14 cellular contexts compared by ENCODE assay signal in the genomic region with DNA sequence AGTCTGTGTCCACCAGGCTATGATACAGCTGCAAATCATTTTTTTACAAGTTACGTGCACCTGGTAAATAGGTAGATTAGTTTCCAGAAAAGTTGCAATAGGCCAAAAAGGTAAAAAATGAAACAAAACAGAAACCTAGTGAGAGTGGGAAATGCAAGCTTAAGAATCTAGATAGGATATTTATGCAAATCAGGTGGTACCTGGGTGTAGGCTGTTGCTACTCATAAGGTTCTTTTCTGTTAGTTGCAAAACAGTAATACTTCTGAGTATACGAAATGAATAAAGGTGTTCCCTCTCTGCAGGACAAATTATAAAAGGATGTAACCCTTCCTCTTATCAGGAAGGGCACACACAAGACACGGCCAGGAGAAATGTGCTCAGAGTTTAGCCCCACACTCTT.
DNase-seq lines count a peak whose midpoint lies in the region; ATAC-seq and TF ChIP-seq lines count a peak whose summit lies in the region.
"Had no signal": no experiment of that assay in that cellular context is flagged by ENCODE, and none has a peak within 500 bp of the region (broad histone marks: within the 10 kb centered on the region; RNA-seq: fewer than 3 reads in every experiment).

No MANE protein-coding gene starts in this region.

- H3K9ac ChIP-seq in iPS-18a (ENCODE audit: low read length): no peak overlapping the region

- ATAC-seq in GM19023 (IDR thresholded peaks at IDR 0.05; ENCODE audit: unreplicated experiment) (peak; percentile 74), GM21723 (IDR thresholded peaks at IDR 0.05; ENCODE audit: unreplicated experiment) (peak; percentile 78), HG03108 (IDR thresholded peaks at IDR 0.05; ENCODE audit: unreplicated experiment) (peak; percentile 52), foreskin keratinocyte (no peak)

- no peak for DNase-seq in foreskin keratinocyte
- no peak for DNase-seq in activated effector memory CD4-positive, alpha-beta T cell treated with anti-CD3 and anti-CD28 coated beads, Interleukin-2, amount 50 U/mL, for 16 hours
- DNase-seq in NCI-H748 treated with DMSO at 0.1 percent for 48 hours (lab: John Stamatoyannopoulos, UW): no peak
- DNase-seq: adrenal gland, colonic mucosa had no signal

- peaks cover 23% of the 10 kb centered on the region for H3K4me1 ChIP-seq in iPS-18a (ENCODE audit: control insufficient read depth, low read depth, low read length)
- no peaks in the 10 kb centered on the region for H3K4me1 ChIP-seq in foreskin keratinocyte
- H3K4me1 ChIP-seq: colonic mucosa, SJSA1 had no signal

- H3K27ac ChIP-seq in iPS-18a (ENCODE audit: low read length): no peak overlapping the region
- H3K27ac ChIP-seq in foreskin keratinocyte: no peak overlapping the region
- H3K27ac ChIP-seq: adrenal gland, colonic mucosa, HL-60, neutrophil, SJSA1, thoracic aorta, VCaP had no signal

- H3K4me3 ChIP-seq in iPS-18a (ENCODE audit: low read length): peak overlapping the region; percentile 6
- H3K4me3 ChIP-seq: adrenal gland, colonic mucosa, SJSA1, thoracic aorta had no signal

- no peak for TF ChIP-seq CTCF in foreskin keratinocyte (conservative IDR thresholded peaks at IDR 0.05)

- H3K9me3 ChIP-seq in iPS-18a (ENCODE audit: control insufficient read depth, low read depth, low read length): peaks cover 10% of the 10 kb centered on the region
- H3K9me3 ChIP-seq: adrenal gland, colonic mucosa, SJSA1 had no signal

- no peaks in the 10 kb centered on the region for H3K27me3 ChIP-seq in iPS-18a (ENCODE audit: control insufficient read depth, insufficient read depth, low read length)
- H3K27me3 ChIP-seq in foreskin keratinocyte: no peaks in the 10 kb centered on the region
- H3K27me3 ChIP-seq: adrenal gland, colonic mucosa, neutrophil, SJSA1 had no signal

- H3K36me3 ChIP-seq in iPS-18a (ENCODE audit: control insufficient read depth, low read depth, low read length): peaks cover 8% of the 10 kb centered on the region
- H3K36me3 ChIP-seq: adrenal gland, colonic mucosa, neutrophil, SJSA1, thoracic aorta had no signal
